27 cellular contexts compared by ENCODE assay signal in genomic region chr6:71476371-71476770, GRCh38.
"Had no signal": no experiment of that assay in that cellular context is flagged by ENCODE, and none has a peak within 500 bp of the region (broad histone marks: within the 10 kb centered on the region; RNA-seq: fewer than 3 reads in every experiment).

No MANE protein-coding gene starts in this region.

- H3K9me3 ChIP-seq: gastrocnemius medialis, right lobe of liver, testis, transverse colon had no signal

- H3K36me3 ChIP-seq: brain microvascular endothelial cell, gastrocnemius medialis, right lobe of liver, transverse colon had no signal

- H3K4me1 ChIP-seq: right lobe of liver, testis had no signal

- ATAC-seq: gastrocnemius medialis; left colon; naive thymus-derived CD8-positive, alpha-beta T cell; right lobe of liver; stimulated activated naive CD8-positive, alpha-beta T cell treated with anti-CD3 and anti-CD28 coated beads, Interleukin-15, Interleukin-2, amounts not matched to agents 100 U/mL and 50 U/mL, for 24 hours had no signal

- DNase-seq: activated CD4-positive, alpha-beta T cell treated with anti-CD3 and anti-CD28 coated beads for 4 hours; activated CD4-positive, alpha-beta T cell treated with anti-CD3 and anti-CD28 coated beads, Interleukin-2, amount 50 U/mL, for 48 hours; activated CD8-positive, alpha-beta memory T cell treated with anti-CD3 and anti-CD28 coated beads, Interleukin-2, amount 50 U/mL, for 4 hours; activated effector memory CD4-positive, alpha-beta T cell treated with anti-CD3 and anti-CD28 coated beads, Interleukin-2, amount 50 U/mL, for 16 hours; activated naive CD4-positive, alpha-beta T cell treated with anti-CD3 and anti-CD28 coated beads for 36 hours; activated naive CD8-positive, alpha-beta T cell treated with anti-CD3 and anti-CD28 coated beads for 36 hours; activated T-cell treated with anti-CD3 and anti-CD28 coated beads, Interleukin-2, amount 50 U/mL, for 1 hour; amniotic stem cell; brain microvascular endothelial cell; dorsolateral prefrontal cortex; effector memory CD4-positive, alpha-beta T cell; erythroblast; gastrocnemius medialis; kidney; left colon; mesenchymal stem cell; naive thymus-derived CD8-positive, alpha-beta T cell; right lobe of liver; stimulated activated CD4-positive, alpha-beta T cell treated with anti-CD3 and anti-CD28 coated beads, Interleukin-12 subunit alpha, Interleukin-12 subunit beta, amount 100 ng/mL, for 4 hours; stimulated activated CD4-positive, alpha-beta T cell treated with anti-CD3 and anti-CD28 coated beads, Interleukin-4, amount 100 ng/mL, for 1 hour; stimulated activated naive CD8-positive, alpha-beta T cell treated with anti-CD3 and anti-CD28 coated beads, Interleukin-15, Interleukin-2, amounts not matched to agents 100 U/mL and 50 U/mL, for 24 hours; testis; transverse colon had no signal

- H3K79me2 ChIP-seq: hepatocyte had no signal

- H3K4me3 ChIP-seq: coronary artery, dorsolateral prefrontal cortex, gastrocnemius medialis, hepatocyte, right lobe of liver, skin epidermis, testis, transverse colon had no signal

- H3K27ac ChIP-seq: brain microvascular endothelial cell, coronary artery, gastrocnemius medialis, hepatocyte, right lobe of liver, testis, transverse colon, VCaP had no signal

- H2AFZ ChIP-seq: hepatocyte had no signal

- H3K27me3 ChIP-seq: brain microvascular endothelial cell, gastrocnemius medialis, hepatocyte, right lobe of liver, testis, transverse colon had no signal
